In genomic region chr10:123995461-123996131, GRCh38 we compare ENCODE assay signal across 1 cellular context.
TF ChIP-seq lines count a peak whose summit lies in the region.

No MANE protein-coding gene starts in this region.

TF ChIP-seq in K562, 482 proteins besides CTCF, POLR2A, EP300 and RAD21 (continued from another document):
- TF ChIP-seq E2F4 (CRISPR knock-in tag; IDR thresholded peaks at IDR 0.05; ENCODE audit: low read depth) = no peak
- no peak for TF ChIP-seq TSC22D4 (tag; IDR thresholded peaks at IDR 0.05)
- TF ChIP-seq CHD4 (IDR thresholded peaks at IDR 0.05; ENCODE audit: insufficient read depth, insufficient replicate concordance, low read depth, low read length, poor library complexity, severe bottlenecking) = no peak
- no peak for TF ChIP-seq ARID4B (CRISPR knock-in tag; IDR thresholded peaks at IDR 0.05)
- no peak for TF ChIP-seq KDM4B (IDR thresholded peaks at IDR 0.05; ENCODE audit: borderline replicate concordance in 2 of 2, low read depth in 1 of 2)
TF ChIP-seq in K562: peak in this region for 0.
